Comparison of ENCODE assay signal across 8 cellular contexts in the genomic region with DNA sequence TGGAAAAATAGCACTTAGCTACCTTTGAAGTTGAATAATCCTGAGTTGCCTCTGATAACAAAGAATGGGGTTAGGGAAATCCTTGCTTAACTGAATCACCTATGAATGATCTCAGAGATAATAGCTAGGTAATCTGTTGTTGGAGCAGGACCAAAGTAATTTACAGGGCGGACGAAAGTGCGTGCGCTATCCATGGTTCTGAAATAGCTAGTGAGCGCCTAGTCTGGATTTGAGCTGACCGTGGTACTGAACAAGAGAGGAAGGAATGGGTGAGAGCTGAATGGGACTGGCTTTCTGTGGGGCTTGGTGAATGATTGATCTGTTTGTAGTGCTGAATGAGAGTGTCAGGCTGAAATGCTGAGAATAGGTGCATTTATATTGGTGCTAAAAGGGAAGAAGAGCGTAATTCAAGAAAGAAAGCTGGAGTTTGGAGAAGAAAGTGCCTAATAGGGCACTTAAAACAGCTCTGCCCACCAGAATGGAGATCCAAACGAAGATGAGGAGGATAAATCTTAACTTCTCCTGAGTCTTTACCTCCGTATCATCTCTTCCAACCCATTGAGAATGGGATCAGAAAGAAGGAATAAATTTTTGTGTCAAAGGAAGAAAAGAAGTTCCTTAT. TPM values are rescaled to one million over a fixed set of nuclear protein-coding genes. Genes with fewer than 3 reads are reported as not detected.
DNase-seq lines count a peak whose midpoint lies in the region; ATAC-seq and TF ChIP-seq lines count a peak whose summit lies in the region.

No MANE protein-coding gene starts in this region.

- H3K27ac ChIP-seq in ascending aorta = no peak overlapping the region

- no peak overlapping the region for H3K4me3 Mint-ChIP-seq in activated CD8-positive, alpha-beta T cell treated with anti-CD3 and anti-CD28 coated beads for 36 hours
- no peak overlapping the region for H3K4me3 Mint-ChIP-seq in stimulated activated naive CD8-positive, alpha-beta T cell treated with anti-CD3 and anti-CD28 coated beads, Interleukin-15, amount 100 ng/mL, for 72 hours

- H3K36me3 Mint-ChIP-seq in activated CD8-positive, alpha-beta T cell treated with anti-CD3 and anti-CD28 coated beads for 36 hours (ENCODE audit: low read depth) = no peaks in the 10 kb centered on the region

- no peaks in the 10 kb centered on the region for H3K4me1 Mint-ChIP-seq in activated CD8-positive, alpha-beta T cell treated with anti-CD3 and anti-CD28 coated beads for 36 hours (ENCODE audit: low read depth)
- H3K4me1 Mint-ChIP-seq in stimulated activated naive CD8-positive, alpha-beta T cell treated with anti-CD3 and anti-CD28 coated beads, Interleukin-15, amount 100 ng/mL, for 72 hours = no peaks in the 10 kb centered on the region

- H3K9me3 Mint-ChIP-seq in activated CD8-positive, alpha-beta T cell treated with anti-CD3 and anti-CD28 coated beads for 36 hours = no peaks in the 10 kb centered on the region
- peaks cover 8 to 15% of the 10 kb centered on the region in 2 donors for H3K9me3 Mint-ChIP-seq in stimulated activated naive CD8-positive, alpha-beta T cell treated with anti-CD3 and anti-CD28 coated beads, Interleukin-15, amount 100 ng/mL, for 72 hours

- intact Hi-C loops in activated CD8-positive, alpha-beta T cell treated with anti-CD3 and anti-CD28 coated beads for 36 hours (cut with micrococcal nuclease) = no loop called here
- intact Hi-C loops in ascending aorta (cut with DNase I) = no loop called here

- POLR2A ChIA-PET in activated CD8-positive, alpha-beta T cell treated with anti-CD3 and anti-CD28 coated beads for 36 hours (lab: Charles Lee) = no interaction called here

- CTCF ChIA-PET in activated CD8-positive, alpha-beta T cell treated with anti-CD3 and anti-CD28 coated beads for 36 hours (lab: Charles Lee) = interaction anchor here (0.8 to 1.3 kb wide), 6 partner anchors 15 to 284 kb away, joined by 3 to 4 read pairs (median 3); no protein-coding TSS in a partner anchor

- H3K27me3 ChIP-seq in ascending aorta = no peaks in the 10 kb centered on the region

- no peak overlapping the region for H3K27ac Mint-ChIP-seq in activated CD8-positive, alpha-beta T cell treated with anti-CD3 and anti-CD28 coated beads for 36 hours
- no peak overlapping the region for H3K27ac Mint-ChIP-seq in stimulated activated naive CD8-positive, alpha-beta T cell treated with anti-CD3 and anti-CD28 coated beads, Interleukin-15, amount 100 ng/mL, for 72 hours

- H3K9me3 ChIP-seq in ascending aorta = no peaks in the 10 kb centered on the region

- H3K36me3 ChIP-seq in ascending aorta = no peaks in the 10 kb centered on the region

- no peaks in the 10 kb centered on the region for H3K4me1 ChIP-seq in ascending aorta

- ATAC-seq in activated CD8-positive, alpha-beta T cell treated with anti-CD3 and anti-CD28 coated beads for 36 hours = peak; percentile 76
- ATAC-seq in stimulated activated naive CD8-positive, alpha-beta T cell treated with anti-CD3 and anti-CD28 coated beads, Interleukin-15, amount 100 ng/mL, for 72 hours = peak; percentile 50
- ATAC-seq in GM21526 (IDR thresholded peaks at IDR 0.05; ENCODE audit: low FRiP score, unreplicated experiment) = no peak

- H3K4me3 ChIP-seq in GM12864 (ENCODE audit: low read depth, low read length) = no peak overlapping the region
- no peak overlapping the region for H3K4me3 ChIP-seq in Jurkat, Clone E6-1 (ENCODE audit: low read length)
- no peak overlapping the region for H3K4me3 ChIP-seq in ascending aorta

- DNase-seq in GM12864 (ENCODE audit: low read depth) (peak; percentile 1), iPS DF 4.7 (ENCODE audit: extremely low read depth, low spot score) (peak; percentile 58), ascending aorta (ENCODE audit: low spot score in 2 of 2) (no peak), NCI-H345 (lab: John Stamatoyannopoulos, UW) (no peak)
- peak; percentile 84 for DNase-seq in Jurkat, Clone E6-1 (ENCODE audit: low read depth, low spot score)
- peak; percentile 67 for DNase-seq in activated CD8-positive, alpha-beta T cell treated with anti-CD3 and anti-CD28 coated beads for 36 hours
- peak; percentile 43 for DNase-seq in stimulated activated naive CD8-positive, alpha-beta T cell treated with anti-CD3 and anti-CD28 coated beads, Interleukin-15, amount 100 ng/mL, for 72 hours

- no peak for TF ChIP-seq CTCF in GM12864 (IDR thresholded peaks at IDR 0.05; ENCODE audit: low read depth, low read length, missing control alignments)
- no peak for TF ChIP-seq CTCF in activated CD8-positive, alpha-beta T cell treated with anti-CD3 and anti-CD28 coated beads for 36 hours (IDR thresholded peaks at IDR 0.05)
- TF ChIP-seq CTCF in ascending aorta (IDR thresholded peaks at IDR 0.05) = no peak

- no peaks in the 10 kb centered on the region for H3K27me3 Mint-ChIP-seq in activated CD8-positive, alpha-beta T cell treated with anti-CD3 and anti-CD28 coated beads for 36 hours
- peaks cover 8% of the 10 kb centered on the region for H3K27me3 Mint-ChIP-seq in stimulated activated naive CD8-positive, alpha-beta T cell treated with anti-CD3 and anti-CD28 coated beads, Interleukin-15, amount 100 ng/mL, for 72 hours

RNA-seq across cellular contexts. Expression of gene SCN10A, which starts 10.1 kb away (rescaled TPM):
- polyA plus RNA-seq in Jurkat, Clone E6-1 (2012; ENCODE audit: insufficient read depth, insufficient read length) = not detected
- not detected for total RNA-seq in activated CD8-positive, alpha-beta T cell treated with anti-CD3 and anti-CD28 coated beads for 36 hours
- not detected for total RNA-seq in ascending aorta

Comparison
In these comparisons a context has a peak if more than half of its experiments do, and no peak if none do; other contexts are left out.
1. DNase-seq: peak in GM12864 (single experiment), Jurkat, Clone E6-1 (single experiment), activated CD8-positive, alpha-beta T cell treated with anti-CD3 and anti-CD28 coated beads for 36 hours (single experiment), iPS DF 4.7 (single experiment) and stimulated activated naive CD8-positive, alpha-beta T cell treated with anti-CD3 and anti-CD28 coated beads, Interleukin-15, amount 100 ng/mL, for 72 hours (2 of 2); none in ascending aorta (0 of 2) and NCI-H345 (single experiment).